ENCODE assay signal across 12 cellular contexts in the genomic region with DNA sequence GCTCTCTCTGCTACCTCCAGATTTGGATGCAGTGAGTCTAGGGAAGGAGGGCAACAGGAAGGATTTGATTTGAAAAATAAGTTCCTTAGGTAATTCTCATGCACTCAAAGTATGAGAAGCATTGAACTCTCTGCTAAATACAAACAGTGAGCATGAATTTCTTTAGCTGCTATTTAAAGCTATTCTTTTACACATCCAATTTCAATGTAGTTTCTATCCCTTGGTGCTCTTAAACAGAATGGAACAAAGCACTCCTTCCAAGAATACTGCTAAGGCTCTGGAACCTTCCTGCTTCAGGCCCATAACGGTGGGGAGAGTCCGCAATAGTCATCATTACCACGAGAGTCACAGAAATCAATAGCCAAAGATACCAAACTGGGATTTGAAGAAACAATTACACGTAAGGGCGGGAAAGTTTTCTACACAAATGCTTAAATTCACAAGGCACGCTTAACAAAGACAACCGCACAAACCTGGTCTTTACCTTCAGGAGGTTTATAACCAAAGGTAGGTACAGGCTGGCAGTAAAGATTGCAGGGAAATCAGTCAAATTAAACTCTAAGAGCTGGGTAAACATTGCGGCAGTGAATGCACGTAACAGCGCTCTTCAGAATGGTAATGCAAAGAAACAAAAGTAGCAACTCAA.
DNase-seq lines count a peak whose midpoint lies in the region; ATAC-seq, FAIRE-seq and TF ChIP-seq lines count a peak whose summit lies in the region.
"Had no signal": no experiment of that assay in that cellular context is flagged by ENCODE, and none has a peak within 500 bp of the region (broad histone marks: within the 10 kb centered on the region; RNA-seq: fewer than 3 reads in every experiment).

No MANE protein-coding gene starts in this region.

- H3K27me3 ChIP-seq in HepG2 (ENCODE audit: control insufficient read depth in 1 of 2, insufficient read depth in 2 of 2, low read length in 2 of 2) (no peaks in the 10 kb centered on the region; a peak in 1 of 5 replicates), testis (no peaks in the 10 kb centered on the region), neuronal stem cell (ENCODE audit: control insufficient read depth in 3 of 3, insufficient read depth in 3 of 3, low read depth in 1 of 3, low read length in 3 of 3) (no peaks in the 10 kb centered on the region)

- no peak for TF ChIP-seq POLR2A in HepG2 (IDR thresholded peaks at IDR 0.05; ENCODE audit: insufficient read depth in 1 of 2, low read depth in 2 of 2, low read length in 2 of 2)
- TF ChIP-seq POLR2A in testis (IDR thresholded peaks at IDR 0.05): no peak

- H3K4me3 Mint-ChIP-seq in activated T-cell treated with anti-CD3 and anti-CD28 coated beads, Interleukin-2, amount 50 U/mL, for 4 hours: peak overlapping the region; percentile 34
- peak overlapping the region; percentile 58 for H3K4me3 Mint-ChIP-seq in WTC11
- no peak overlapping the region for H3K4me3 Mint-ChIP-seq in stimulated activated naive CD8-positive, alpha-beta T cell treated with anti-CD3 and anti-CD28 coated beads, Interleukin-15, amount 100 ng/mL, for 72 hours

- H3K4me1 ChIP-seq in HepG2 (ENCODE audit: insufficient read depth, low read length) (peaks cover 63% of the 10 kb centered on the region), testis (peaks cover 3% of the 10 kb centered on the region), neuronal stem cell (ENCODE audit: control insufficient read depth in 2 of 2, insufficient read depth in 1 of 2, low read depth in 1 of 2, low read length in 2 of 2) (peaks cover 3 to 19% of the 10 kb centered on the region in 2 donors)

- POLR2A ChIA-PET in WTC11 (lab: Charles Lee) (interaction anchor here (0.5 kb wide), 1 partner anchor 71 kb away, joined by 3 read pairs; no protein-coding TSS in a partner anchor), HepG2 (lab: Yijun Ruan, JAX) (no interaction called here)

- peaks cover 2% of the 10 kb centered on the region for H3K79me1 ChIP-seq in neuronal stem cell (ENCODE audit: low read depth, low read length)

- no peaks in the 10 kb centered on the region for H3K36me3 Mint-ChIP-seq in activated T-cell treated with anti-CD3 and anti-CD28 coated beads, Interleukin-2, amount 50 U/mL, for 4 hours (ENCODE audit: insufficient read depth)
- H3K36me3 Mint-ChIP-seq in WTC11: no peaks in the 10 kb centered on the region

- H4K8ac ChIP-seq in neuronal stem cell (ENCODE audit: low read depth, low read length): no peak overlapping the region

- no peak overlapping the region for H2BK5ac ChIP-seq in neuronal stem cell (ENCODE audit: low read length)

- no peak overlapping the region for H3K14ac ChIP-seq in neuronal stem cell (ENCODE audit: low read length)

- no peak overlapping the region for H4K91ac ChIP-seq in neuronal stem cell (ENCODE audit: low read depth, low read length, poor library complexity)

- H2AFZ ChIP-seq in HepG2 (ENCODE audit: low read length) (no peak overlapping the region), neuronal stem cell (ENCODE audit: low read length) (no peak overlapping the region)

- H3K9ac ChIP-seq in HepG2 (ENCODE audit: insufficient read depth, low read depth, low read length) (peak overlapping the region; percentile 65), neuronal stem cell (ENCODE audit: low read depth, low read length, poor library complexity) (no peak overlapping the region)

- H3K4me1 Mint-ChIP-seq in activated T-cell treated with anti-CD3 and anti-CD28 coated beads, Interleukin-2, amount 50 U/mL, for 4 hours (ENCODE audit: low read depth): peaks cover 40% of the 10 kb centered on the region
- peaks cover 31% of the 10 kb centered on the region for H3K4me1 Mint-ChIP-seq in WTC11
- H3K4me1 Mint-ChIP-seq in stimulated activated naive CD8-positive, alpha-beta T cell treated with anti-CD3 and anti-CD28 coated beads, Interleukin-15, amount 100 ng/mL, for 72 hours: peaks cover 21% of the 10 kb centered on the region

- peaks cover 67% of the 10 kb centered on the region for H3K79me2 ChIP-seq in HepG2 (ENCODE audit: insufficient read depth, low read length)

- 69% methylated on average over 10 of the region's 10 CpGs for WGBS in HepG2 (ENCODE audit: low lambda C conversion rate)
- WGBS in testis, 2 donors: 55 to 68% methylated on average over 10 of the region's 10 CpGs
- no CpG with 5 or more reads among the region's 10 CpGs for WGBS in neuronal stem cell (ENCODE audit: extremely low coverage in 2 of 2, insufficient read length in 2 of 2, insufficient replicate concordance in 1 of 2), 2 donors

- no peak overlapping the region for H3K23ac ChIP-seq in neuronal stem cell (ENCODE audit: low read depth, low read length, poor library complexity)

- H2BK120ac ChIP-seq in neuronal stem cell (ENCODE audit: low read depth, low read length): no peak overlapping the region

- FAIRE-seq in HepG2 (lab: Jason Lieb, UNC): no peak

- no peaks in the 10 kb centered on the region for H3K27me3 Mint-ChIP-seq in activated T-cell treated with anti-CD3 and anti-CD28 coated beads, Interleukin-2, amount 50 U/mL, for 4 hours (ENCODE audit: low read depth)
- H3K27me3 Mint-ChIP-seq in WTC11 (ENCODE audit: low read depth): no peaks in the 10 kb centered on the region
- H3K27me3 Mint-ChIP-seq in stimulated activated naive CD8-positive, alpha-beta T cell treated with anti-CD3 and anti-CD28 coated beads, Interleukin-15, amount 100 ng/mL, for 72 hours: no peaks in the 10 kb centered on the region

- H3K4me3 ChIP-seq in HepG2 (replicated peaks in 1 of 3; ENCODE audit: insufficient read depth in 1 of 3, low read depth in 2 of 3, low read length in 3 of 3) (peak overlapping the region; percentile 60 to 78 (median 76)), testis (peak overlapping the region in 1 of 2 donors; percentile 74), neuronal stem cell (ENCODE audit: low read length in 2 of 2) (no peak overlapping the region)

- no peak overlapping the region for H2AK5ac ChIP-seq in neuronal stem cell (ENCODE audit: low read depth, low read length)

- H3K4me2 ChIP-seq in HepG2 (ENCODE audit: low read depth, low read length): peak overlapping the region; percentile 89
- no peak overlapping the region for H3K4me2 ChIP-seq in neuronal stem cell (ENCODE audit: insufficient read depth, low read length, poor library complexity, severe bottlenecking)

- H2BK15ac ChIP-seq in neuronal stem cell (ENCODE audit: low read length): no peak overlapping the region

- no peak for ATAC-seq in activated T-cell treated with anti-CD3 and anti-CD28 coated beads, Interleukin-2, amount 50 U/mL, for 4 hours
- ATAC-seq in WTC11 (no peak), HepG2 (no peak), GM21737 (IDR thresholded peaks at IDR 0.05; ENCODE audit: unreplicated experiment) (no peak)
- ATAC-seq in stimulated activated naive CD8-positive, alpha-beta T cell treated with anti-CD3 and anti-CD28 coated beads, Interleukin-15, amount 100 ng/mL, for 72 hours: no peak
- ATAC-seq: Panc1 had no signal

- H3K36me3 ChIP-seq in HepG2 (replicated peaks in 1 of 2; ENCODE audit: control insufficient read depth in 1 of 2, insufficient read depth in 2 of 2, low read length in 2 of 2): no peaks in the 10 kb centered on the region
- H3K36me3 ChIP-seq in testis (ENCODE audit: low read depth, missing control alignments): no peaks in the 10 kb centered on the region
- no peaks in the 10 kb centered on the region for H3K36me3 ChIP-seq in neuronal stem cell (replicated peaks in 1 of 2; ENCODE audit: control insufficient read depth in 2 of 2, insufficient read depth in 2 of 2, low read length in 2 of 2)

- H3K18ac ChIP-seq in neuronal stem cell (ENCODE audit: low read length): no peak overlapping the region

- no peak overlapping the region for H2BK12ac ChIP-seq in neuronal stem cell (ENCODE audit: low read length)

- H3K27ac ChIP-seq in HepG2 (ENCODE audit: extremely low read length, insufficient read depth, low read length) (no peak overlapping the region), testis (peak overlapping the region; percentile 14 to 86), neuronal stem cell (replicated peaks; ENCODE audit: low read length) (no peak overlapping the region)
- H3K27ac ChIP-seq: HL-60 had no signal

- H3K9me3 ChIP-seq in HepG2 (ENCODE audit: low read length): no peaks in the 10 kb centered on the region
- H3K9me3 ChIP-seq in testis: no peaks in the 10 kb centered on the region
- H3K9me3 ChIP-seq in neuronal stem cell (replicated peaks in 1 of 2; ENCODE audit: control insufficient read depth in 2 of 2, insufficient read depth in 1 of 2, low read depth in 1 of 2, low read length in 2 of 2): no peaks in the 10 kb centered on the region

- in situ Hi-C loops in HepG2 (cut with HindIII; ENCODE audit: extremely low pct_ligation_motif_present, low pct_unique_long_range_greater_than_20kb): loop anchor here (25.0 kb wide), 1 partner anchor 284 kb away; no protein-coding TSS in a partner anchor

- TF ChIP-seq CTCF in WTC11 (IDR thresholded peaks at IDR 0.05): no peak
- TF ChIP-seq CTCF in HepG2 (CRISPR knock-in tag; IDR thresholded peaks at IDR 0.05): no peak
- TF ChIP-seq CTCF in testis (IDR thresholded peaks at IDR 0.05): no peak

- peak overlapping the region; percentile 85; the same call in 1 of the 2 replicates for H3K27ac Mint-ChIP-seq in WTC11
- H3K27ac Mint-ChIP-seq in stimulated activated naive CD8-positive, alpha-beta T cell treated with anti-CD3 and anti-CD28 coated beads, Interleukin-15, amount 100 ng/mL, for 72 hours: no peak overlapping the region

- H4K20me1 ChIP-seq in HepG2 (ENCODE audit: insufficient read depth, low read length): peaks cover 41% of the 10 kb centered on the region

- no peak overlapping the region for H3K4ac ChIP-seq in neuronal stem cell (ENCODE audit: low read length)

- no peak for TF ChIP-seq RAD21 in HepG2 (CRISPR knock-in tag; IDR thresholded peaks at IDR 0.05)

- TF ChIP-seq EP300 in HepG2 (IDR thresholded peaks at IDR 0.05; ENCODE audit: low read depth in 2 of 2, low read length in 2 of 2) (no peak), HepG2 (CRISPR knock-in tag; IDR thresholded peaks at IDR 0.05; ENCODE audit: borderline replicate concordance) (no peak)

- DNase-seq in activated T-cell treated with anti-CD3 and anti-CD28 coated beads, Interleukin-2, amount 50 U/mL, for 4 hours: no peak
- DNase-seq in activated T-cell treated with anti-CD3 and anti-CD28 coated beads, Interleukin-2, amount 50 U/mL, for 48 hours: no peak
- DNase-seq in WTC11 (ENCODE audit: low spot score) (no peak), HepG2 (ENCODE audit: low spot score) (no peak), testis (no peak), neuronal stem cell (ENCODE audit: low spot score) (no peak)
- no peak for DNase-seq in stimulated activated naive CD8-positive, alpha-beta T cell treated with anti-CD3 and anti-CD28 coated beads, Interleukin-15, amount 100 ng/mL, for 72 hours
- DNase-seq: activated T-cell treated with anti-CD3 and anti-CD28 coated beads, Interleukin-2, amount 50 U/mL, for 1 hour; stimulated activated CD4-positive, alpha-beta T cell treated with anti-CD3 and anti-CD28 coated beads, Interleukin-1b, Interleukin-23, amount 100 ng/mL, for 48 hours had no signal

- H3K9me3 Mint-ChIP-seq in activated T-cell treated with anti-CD3 and anti-CD28 coated beads, Interleukin-2, amount 50 U/mL, for 4 hours: no peaks in the 10 kb centered on the region
- no peaks in the 10 kb centered on the region for H3K9me3 Mint-ChIP-seq in WTC11
- H3K9me3 Mint-ChIP-seq in stimulated activated naive CD8-positive, alpha-beta T cell treated with anti-CD3 and anti-CD28 coated beads, Interleukin-15, amount 100 ng/mL, for 72 hours: no peaks in the 10 kb centered on the region

- no TSS peak for BruUV-seq in HepG2 (replicated peaks; lab: Mats Ljungman, UMichigan)

- intact Hi-C loops in HepG2 (cut with micrococcal nuclease; ENCODE audit: unreplicated experiment) (no loop called here), testis (cut with DNase I; ENCODE audit: low total_unique reads) (no loop called here)

- CTCF ChIA-PET in WTC11 (lab: Charles Lee): interaction anchor here (0.8 to 4.3 kb wide), 2 partner anchors 114 to 202 kb away, joined by 3 to 38 read pairs; no protein-coding TSS in a partner anchor
- CTCF ChIA-PET in HepG2 (lab: Yijun Ruan, JAX; ENCODE audit: low intra/inter-chr PET ratio, low total read pairs): interaction anchor here (5.5 kb wide), 1 partner anchor 203 kb away, joined by 78 read pairs; no protein-coding TSS in a partner anchor

Comparison
In these comparisons a context has a peak if more than half of its experiments do, and no peak if none do; other contexts are left out.
1. H3K4me3 Mint-ChIP-seq: peak in activated T-cell treated with anti-CD3 and anti-CD28 coated beads, Interleukin-2, amount 50 U/mL, for 4 hours (single experiment) and WTC11 (single experiment); none in stimulated activated naive CD8-positive, alpha-beta T cell treated with anti-CD3 and anti-CD28 coated beads, Interleukin-15, amount 100 ng/mL, for 72 hours (0 of 2).
2. H3K27ac ChIP-seq: peak in testis (2 of 2); none in HepG2 (single experiment) and neuronal stem cell (single experiment).
3. H3K4me3 ChIP-seq: peak in HepG2 (3 of 3); none in neuronal stem cell (0 of 2).